In genomic region chr15:56733131-56734012, GRCh38 we compare ENCODE assay signal across 8 cellular contexts. TPM values are rescaled to one million over a fixed set of nuclear protein-coding genes. Genes with fewer than 3 reads are reported as not detected.
DNase-seq lines count a peak whose midpoint lies in the region; ATAC-seq and TF ChIP-seq lines count a peak whose summit lies in the region.

A gene with protein sequence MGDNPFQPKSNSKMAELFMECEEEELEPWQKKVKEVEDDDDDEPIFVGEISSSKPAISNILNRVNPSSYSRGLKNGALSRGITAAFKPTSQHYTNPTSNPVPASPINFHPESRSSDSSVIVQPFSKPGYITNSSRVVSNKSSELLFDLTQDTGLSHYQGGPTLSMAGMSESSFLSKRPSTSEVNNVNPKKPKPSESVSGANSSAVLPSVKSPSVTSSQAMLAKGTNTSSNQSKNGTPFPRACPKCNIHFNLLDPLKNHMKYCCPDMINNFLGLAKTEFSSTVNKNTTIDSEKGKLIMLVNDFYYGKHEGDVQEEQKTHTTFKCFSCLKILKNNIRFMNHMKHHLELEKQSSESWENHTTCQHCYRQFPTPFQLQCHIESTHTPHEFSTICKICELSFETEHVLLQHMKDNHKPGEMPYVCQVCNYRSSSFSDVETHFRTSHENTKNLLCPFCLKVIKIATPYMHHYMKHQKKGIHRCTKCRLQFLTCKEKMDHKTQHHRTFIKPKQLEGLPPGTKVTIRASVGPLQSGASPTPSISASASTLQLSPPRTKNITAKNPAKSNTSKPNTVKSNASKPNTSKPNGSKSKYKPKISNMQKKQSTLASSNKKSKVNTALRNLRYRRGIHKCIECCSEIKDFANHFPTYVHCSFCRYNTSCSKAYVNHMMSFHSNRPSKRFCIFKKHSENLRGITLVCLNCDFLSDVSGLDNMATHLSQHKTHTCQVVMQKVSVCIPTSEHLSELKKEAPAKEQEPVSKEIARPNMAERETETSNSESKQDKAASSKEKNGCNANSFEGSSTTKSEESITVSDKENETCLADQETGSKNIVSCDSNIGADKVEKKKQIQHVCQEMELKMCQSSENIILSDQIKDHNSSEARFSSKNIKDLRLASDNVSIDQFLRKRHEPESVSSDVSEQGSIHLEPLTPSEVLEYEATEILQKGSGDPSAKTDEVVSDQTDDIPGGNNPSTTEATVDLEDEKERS (minus strand): TSS chr15:56733509. CDS start chr15:56707109, 26,400 bp downstream.

- peaks cover 28% of the 10 kb centered on the region for H3K36me3 Mint-ChIP-seq in activated T-helper 1 cell treated with anti-CD3 and anti-CD28 coated beads, Interleukin-12 subunit alpha, Interleukin-12 subunit beta, Interleukin-2, Interleukin-4 antibody, amounts not matched to agents 30 ng/mL and 10 ng/mL and 1 ng/mL, durations not matched to agents 14 hours and 24 hours and 36 hours (ENCODE audit: low read depth)
- no peaks in the 10 kb centered on the region for H3K36me3 Mint-ChIP-seq in natural killer cell

- in situ Hi-C loops in KBM-7 (cut with MboI; ENCODE audit: low pct_unique_long_range_greater_than_20kb, low sequenced_read_pairs) = no loop called here

- peaks cover 47% of the 10 kb centered on the region for H3K4me1 Mint-ChIP-seq in activated T-helper 1 cell treated with anti-CD3 and anti-CD28 coated beads, Interleukin-12 subunit alpha, Interleukin-12 subunit beta, Interleukin-2, Interleukin-4 antibody, amounts not matched to agents 30 ng/mL and 10 ng/mL and 1 ng/mL, durations not matched to agents 14 hours and 24 hours and 36 hours (ENCODE audit: low read depth)
- peaks cover 34 to 35% of the 10 kb centered on the region in 2 donors for H3K4me1 Mint-ChIP-seq in natural killer cell

- DNase-seq in DMS114 treated with DMSO at 0.1 percent for 48 hours (lab: John Stamatoyannopoulos, UW; ENCODE audit: unreplicated experiment) = peak; percentile 71
- DNase-seq in KBM-7 = peak; percentile 89
- peak; percentile 92 for DNase-seq in RPMI7951 (ENCODE audit: low read depth)
- DNase-seq in activated T-helper 1 cell treated with anti-CD3 and anti-CD28 coated beads, Interleukin-12 subunit alpha, Interleukin-12 subunit beta, Interleukin-2, Interleukin-4 antibody, amounts not matched to agents 30 ng/mL and 10 ng/mL and 1 ng/mL, durations not matched to agents 14 hours and 24 hours and 36 hours (ENCODE audit: low spot score) = peak; percentile 77
- DNase-seq in fibroblast of gingiva (ENCODE audit: low read depth) = peak; percentile 93
- peak; percentile 67 for DNase-seq in natural killer cell
- peak; percentile 84 for DNase-seq in stimulated activated naive CD4-positive, alpha-beta T cell treated with Interleukin-2 at 50 U/mL for 16 hours (lab: John Stamatoyannopoulos, UW)

- peak within 1 kb of the TSS; percentile 99 for H3K27ac Mint-ChIP-seq in activated T-helper 1 cell treated with anti-CD3 and anti-CD28 coated beads, Interleukin-12 subunit alpha, Interleukin-12 subunit beta, Interleukin-2, Interleukin-4 antibody, amounts not matched to agents 30 ng/mL and 10 ng/mL and 1 ng/mL, durations not matched to agents 14 hours and 24 hours and 36 hours
- peak within 1 kb of the TSS; percentile 87 to 95 for H3K27ac Mint-ChIP-seq in natural killer cell

- no peak for TF ChIP-seq CTCF in natural killer cell (IDR thresholded peaks at IDR 0.05)

- ATAC-seq in GM21619 (IDR thresholded peaks at IDR 0.05; ENCODE audit: unreplicated experiment) (peak; percentile 66), natural killer cell (peak; percentile 86 to 90 (median 89))

- peaks cover 3% of the 10 kb centered on the region for H3K27me3 Mint-ChIP-seq in activated T-helper 1 cell treated with anti-CD3 and anti-CD28 coated beads, Interleukin-12 subunit alpha, Interleukin-12 subunit beta, Interleukin-2, Interleukin-4 antibody, amounts not matched to agents 30 ng/mL and 10 ng/mL and 1 ng/mL, durations not matched to agents 14 hours and 24 hours and 36 hours (ENCODE audit: insufficient read depth)
- no peaks in the 10 kb centered on the region for H3K27me3 Mint-ChIP-seq in natural killer cell (ENCODE audit: low read depth in 2 of 2)

- peak within 1 kb of the TSS; percentile 95 for H3K4me3 Mint-ChIP-seq in activated T-helper 1 cell treated with anti-CD3 and anti-CD28 coated beads, Interleukin-12 subunit alpha, Interleukin-12 subunit beta, Interleukin-2, Interleukin-4 antibody, amounts not matched to agents 30 ng/mL and 10 ng/mL and 1 ng/mL, durations not matched to agents 14 hours and 24 hours and 36 hours
- peak within 1 kb of the TSS; percentile 94 for H3K4me3 Mint-ChIP-seq in natural killer cell

- peaks cover 8% of the 10 kb centered on the region for H3K9me3 Mint-ChIP-seq in activated T-helper 1 cell treated with anti-CD3 and anti-CD28 coated beads, Interleukin-12 subunit alpha, Interleukin-12 subunit beta, Interleukin-2, Interleukin-4 antibody, amounts not matched to agents 30 ng/mL and 10 ng/mL and 1 ng/mL, durations not matched to agents 14 hours and 24 hours and 36 hours
- no peaks in the 10 kb centered on the region for H3K9me3 Mint-ChIP-seq in natural killer cell

- intact Hi-C loops in activated T-helper 1 cell treated with anti-CD3 and anti-CD28 coated beads, Interleukin-12 subunit alpha, Interleukin-12 subunit beta, Interleukin-2, Interleukin-4 antibody, amounts not matched to agents 30 ng/mL and 10 ng/mL and 1 ng/mL, durations not matched to agents 14 hours and 24 hours and 36 hours (cut with micrococcal nuclease) = loop anchor here (1.0 to 5.0 kb wide), 5 partner anchors 34 to 491 kb away; partner anchors contain the start of gene RFX7
- intact Hi-C loops in natural killer cell (cut with micrococcal nuclease) = no loop called here

RNA-seq across cellular contexts. Expression of the gene that starts here (rescaled TPM):
- total RNA-seq in RPMI7951 (2014; rRNA removed; shearing (Covaris generic)) = 27.0 and 32.3 TPM in 2 replicates
- total RNA-seq in activated T-helper 1 cell treated with anti-CD3 and anti-CD28 coated beads, Interleukin-12 subunit alpha, Interleukin-12 subunit beta, Interleukin-2, Interleukin-4 antibody, amounts not matched to agents 30 ng/mL and 10 ng/mL and 1 ng/mL, durations not matched to agents 14 hours and 24 hours and 36 hours = 29.9 and 30.5 TPM in 2 replicates
- total RNA-seq in natural killer cell = 10 to 100 TPM; 35.6 to 39.6 (median 35.9) TPM

Comparison
In these comparisons a context has a peak if more than half of its experiments do, and no peak if none do; other contexts are left out.
1. Peak in every context shown above with its lines: DNase-seq and ATAC-seq.